19 cellular contexts compared by ENCODE assay signal in genomic region chr22:25840162-25840561, GRCh38.
"Had no signal": no experiment of that assay in that cellular context is flagged by ENCODE, and none has a peak within 500 bp of the region (broad histone marks: within the 10 kb centered on the region; RNA-seq: fewer than 3 reads in every experiment).

No MANE protein-coding gene starts in this region.

- H3K4me3 ChIP-seq: esophagus muscularis mucosa, heart left ventricle had no signal

- H3K9me3 Mint-ChIP-seq: stimulated activated naive B cell treated with anti-CD40 and anti-IgM and Interleukin-4, amounts not matched to agents 10 μg/mL and 1 μg/mL and 100 μg/mL, for 72 hours; T-helper 2 cell treated with Interferon-gamma antibody and Interleukin-4, amounts not matched to agents 5 μg/mL and 100 μg/mL, for 36 hours had no signal

- H3K27me3 ChIP-seq: heart left ventricle, neutrophil had no signal

- H3K9me3 ChIP-seq: esophagus muscularis mucosa, heart left ventricle, neutrophil had no signal

- H3K4me1 Mint-ChIP-seq: stimulated activated naive B cell treated with anti-CD40 and anti-IgM and Interleukin-4, amounts not matched to agents 10 μg/mL and 1 μg/mL and 100 μg/mL, for 72 hours had no signal

- DNase-seq: activated CD4-positive, alpha-beta T cell treated with anti-CD3 and anti-CD28 coated beads, Interleukin-2, amount 50 U/mL, for 1 hour; activated effector memory CD4-positive, alpha-beta T cell treated with anti-CD3 and anti-CD28 coated beads, Interleukin-2, amount 50 U/mL, for 16 hours; activated T-cell treated with anti-CD3 and anti-CD28 coated beads, Interleukin-2, amount 50 U/mL, for 1 hour; amygdala; cerebellar nuclear complex; foreskin fibroblast; heart left ventricle; posterior cingulate gyrus; right cardiac atrium; stimulated activated CD4-positive, alpha-beta T cell treated with anti-CD3 and anti-CD28 coated beads, Interleukin-2, amount 100 ng/mL, for 24 hours; stimulated activated naive B cell treated with anti-CD40 and anti-IgM and Interleukin-4, amounts not matched to agents 10 μg/mL and 1 μg/mL and 100 μg/mL, for 72 hours; substantia nigra; SW 1271; trophoblast cell had no signal

- H3K4me3 Mint-ChIP-seq: activated naive CD8-positive, alpha-beta T cell; brain; stimulated activated naive B cell treated with anti-CD40 and anti-IgM and Interleukin-4, amounts not matched to agents 10 μg/mL and 1 μg/mL and 100 μg/mL, for 72 hours; T-helper 2 cell treated with Interferon-gamma antibody and Interleukin-4, amounts not matched to agents 5 μg/mL and 100 μg/mL, for 36 hours had no signal

- H3K27ac ChIP-seq: esophagus muscularis mucosa, neutrophil had no signal

- H3K36me3 ChIP-seq: neutrophil had no signal

- H3K36me3 Mint-ChIP-seq: activated naive CD8-positive, alpha-beta T cell; brain; stimulated activated naive B cell treated with anti-CD40 and anti-IgM and Interleukin-4, amounts not matched to agents 10 μg/mL and 1 μg/mL and 100 μg/mL, for 72 hours had no signal

- H3K27ac Mint-ChIP-seq: activated naive CD8-positive, alpha-beta T cell; stimulated activated naive B cell treated with anti-CD40 and anti-IgM and Interleukin-4, amounts not matched to agents 10 μg/mL and 1 μg/mL and 100 μg/mL, for 72 hours; T-helper 2 cell treated with Interferon-gamma antibody and Interleukin-4, amounts not matched to agents 5 μg/mL and 100 μg/mL, for 36 hours had no signal
